26 cellular contexts compared by ENCODE assay signal in the genomic region with DNA sequence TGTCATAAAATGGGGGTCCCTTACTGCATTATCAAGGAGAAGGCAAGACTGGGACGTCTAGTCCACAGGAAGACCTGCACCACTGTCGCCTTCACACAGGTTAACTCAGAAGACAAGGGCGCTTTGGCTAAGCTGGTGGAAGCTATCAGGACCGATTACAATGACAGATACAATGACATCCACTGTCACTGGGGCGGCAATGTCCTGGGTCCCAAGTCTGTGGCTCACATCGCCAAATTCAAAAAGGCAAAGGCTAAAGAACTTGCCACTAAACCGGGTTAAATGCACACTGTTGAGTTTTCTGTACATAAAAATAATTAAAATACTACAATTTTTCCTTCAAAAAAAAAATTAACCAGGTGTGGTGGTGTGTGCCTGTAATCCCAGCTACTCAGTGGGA. TPM values are rescaled to one million over a fixed set of nuclear protein-coding genes. Genes with fewer than 3 reads are reported as not detected.
A peak's percentile ranks its signal among the peaks of the same experiment; 100 is the strongest.
DNase-seq lines count a peak whose midpoint lies in the region; ATAC-seq, FAIRE-seq and TF ChIP-seq lines count a peak whose summit lies in the region.
"Had no signal": no experiment of that assay in that cellular context is flagged by ENCODE, and none has a peak within 500 bp of the region (broad histone marks: within the 10 kb centered on the region; RNA-seq: fewer than 3 reads in every experiment).

No MANE protein-coding gene starts in this region.

- no peak overlapping the region for H3K4me3 ChIP-seq in K562
- no peak overlapping the region for H3K4me3 ChIP-seq in sigmoid colon
- H3K4me3 ChIP-seq in WERI-Rb-1 (ENCODE audit: low read depth, low read length): no peak overlapping the region
- H3K4me3 ChIP-seq: BLaER1, GM12878 had no signal

- H3K9me3 Mint-ChIP-seq in WTC11: no peaks in the 10 kb centered on the region
- H3K9me3 Mint-ChIP-seq: CD4-positive, alpha-beta memory T cell; CD4-positive, CD25-positive, alpha-beta regulatory T cell; CD8-positive, alpha-beta memory T cell had no signal

- no peaks in the 10 kb centered on the region for H3K36me3 Mint-ChIP-seq in WTC11
- H3K36me3 Mint-ChIP-seq: CD14-positive monocyte; CD4-positive, alpha-beta memory T cell; CD4-positive, CD25-positive, alpha-beta regulatory T cell; CD8-positive, alpha-beta memory T cell had no signal

- H3K27me3 ChIP-seq in K562 (ENCODE audit: control insufficient read depth in 2 of 2, insufficient read depth in 2 of 2, low read length in 2 of 2) (peaks cover 3 to 7% of the 10 kb centered on the region in 2 experiments; a peak in 2 of 5 replicates), sigmoid colon (no peaks in the 10 kb centered on the region), WERI-Rb-1 (ENCODE audit: insufficient read depth, low read depth, severe bottlenecking) (no peaks in the 10 kb centered on the region)
- H3K27me3 ChIP-seq: BLaER1 had no signal

- H3K4me1 Mint-ChIP-seq in WTC11: no peaks in the 10 kb centered on the region

- no peak overlapping the region for H2AFZ ChIP-seq in K562 (ENCODE audit: low read depth, low read length)

- no peaks in the 10 kb centered on the region for H4K20me1 ChIP-seq in K562 (replicated peaks; ENCODE audit: control insufficient read depth, insufficient read depth, low read length)

- FAIRE-seq in K562 (lab: Jason Lieb, UNC): no peak
- FAIRE-seq: A204.1, GM12878, GM12892, GM18507 had no signal

- TF ChIP-seq EP300 in K562 (IDR thresholded peaks at IDR 0.05; ENCODE audit: low read length) (no peak), sigmoid colon (IDR thresholded peaks at IDR 0.05) (no peak)

- no peak for ATAC-seq in WTC11
- no peak for ATAC-seq in K562
- ATAC-seq: GM12878 had no signal

- WGBS in K562 (ENCODE audit: insufficient coverage, low coverage, missing lambda C conversion rate): 19% methylated on average over 7 of the region's 7 CpGs
- WGBS in sigmoid colon, 2 donors: 94% methylated on average over 7 of the region's 7 CpGs

- H3K27ac ChIP-seq in K562 (ENCODE audit: extremely low read depth, low read depth, low read length) (no peak overlapping the region), sigmoid colon (no peak overlapping the region), WERI-Rb-1 (no peak overlapping the region)
- H3K27ac ChIP-seq: BLaER1 had no signal

- BruUV-seq in K562 (replicated peaks; lab: Mats Ljungman, UMichigan): no TSS peak

- H3K4me2 ChIP-seq in K562 (ENCODE audit: insufficient read depth, low read length): no peak overlapping the region
- H3K4me2 ChIP-seq: BLaER1 had no signal

- POLR2A ChIA-PET in WTC11 (lab: Charles Lee) (no interaction called here), K562 (lab: Yijun Ruan, JAX) (interaction anchor here (0.6 to 1.3 kb wide), 4 partner anchors 12 to 26 kb away, joined by 3 read pairs; no protein-coding TSS in a partner anchor)

- intact Hi-C loops in K562 (cut with micrococcal nuclease) (no loop called here), sigmoid colon (cut with DNase I) (no loop called here)

- no peak overlapping the region for H3K27ac Mint-ChIP-seq in WTC11
- H3K27ac Mint-ChIP-seq: CD14-positive monocyte; CD4-positive, CD25-positive, alpha-beta regulatory T cell; CD8-positive, alpha-beta memory T cell had no signal

- in situ Hi-C loops in K562 (cut with MboI): no loop called here

- no peaks in the 10 kb centered on the region for H3K9me3 ChIP-seq in K562 (replicated peaks; ENCODE audit: control insufficient read depth, insufficient read depth, low read depth, low read length)
- H3K9me3 ChIP-seq in sigmoid colon: no peaks in the 10 kb centered on the region
- H3K9me3 ChIP-seq in WERI-Rb-1 (ENCODE audit: severe bottlenecking): no peaks in the 10 kb centered on the region
- H3K9me3 ChIP-seq: BE2C had no signal

- H3K9ac ChIP-seq in K562 (ENCODE audit: insufficient read depth in 1 of 2, low read depth in 2 of 2, low read length in 2 of 2): no peak overlapping the region
- H3K9ac ChIP-seq: BLaER1 had no signal

- H3K4me3 Mint-ChIP-seq in WTC11: no peak overlapping the region
- H3K4me3 Mint-ChIP-seq: CD14-positive monocyte; CD4-positive, alpha-beta memory T cell; CD4-positive, CD25-positive, alpha-beta regulatory T cell; CD8-positive, alpha-beta memory T cell had no signal

- H3K27me3 Mint-ChIP-seq in WTC11 (ENCODE audit: low read depth): no peaks in the 10 kb centered on the region; the same call in 1 of the 2 replicates
- H3K27me3 Mint-ChIP-seq: CD4-positive, alpha-beta memory T cell; CD4-positive, CD25-positive, alpha-beta regulatory T cell; CD8-positive, alpha-beta memory T cell had no signal

- no peak for TF ChIP-seq RAD21 in K562 (CRISPR knock-in tag; conservative IDR thresholded peaks at IDR 0.05 in 1 of 2, IDR thresholded peaks at IDR 0.05 in 1 of 2)

- TF ChIP-seq POLR2A in K562 (conservative IDR thresholded peaks at IDR 0.05) (no peak), sigmoid colon (IDR thresholded peaks at IDR 0.05) (no peak)

- no peaks in the 10 kb centered on the region; a peak in 1 of 5 replicates for H3K4me1 ChIP-seq in K562 (replicated peaks in 1 of 2; ENCODE audit: control insufficient read depth in 2 of 2, insufficient read depth in 2 of 2, low read length in 2 of 2)
- no peaks in the 10 kb centered on the region for H3K4me1 ChIP-seq in sigmoid colon
- H3K4me1 ChIP-seq: BE2C had no signal

- no peaks in the 10 kb centered on the region for H3K36me3 ChIP-seq in K562 (ENCODE audit: control insufficient read depth, insufficient read depth, low read length)
- H3K36me3 ChIP-seq in sigmoid colon: no peaks in the 10 kb centered on the region
- no peaks in the 10 kb centered on the region for H3K36me3 ChIP-seq in WERI-Rb-1
- H3K36me3 ChIP-seq: BE2C had no signal

- no peaks in the 10 kb centered on the region for H3K79me2 ChIP-seq in K562 (ENCODE audit: control insufficient read depth, insufficient read depth, low read length)

- TF ChIP-seq CTCF in WTC11 (IDR thresholded peaks at IDR 0.05) (no peak), K562 (IDR thresholded peaks at IDR 0.05 in 2 of 3, conservative IDR thresholded peaks at IDR 0.05 in 1 of 3; ENCODE audit: insufficient read depth in 2 of 3, low read depth in 1 of 3, low read length in 3 of 3) (no peak), sigmoid colon (IDR thresholded peaks at IDR 0.05) (no peak), WERI-Rb-1 (IDR thresholded peaks at IDR 0.05; ENCODE audit: low read depth, low read length) (no peak)

- CTCF ChIA-PET in WTC11 (lab: Charles Lee) (no interaction called here), K562 (lab: Yijun Ruan, JAX; ENCODE audit: low intra/inter-chr PET ratio) (no interaction called here)

- no peak for DNase-seq in WTC11 (ENCODE audit: low spot score)
- no peak for DNase-seq in K562 (ENCODE audit: extremely low read depth in 1 of 4, low spot score in 3 of 4)
- peak; percentile 28 for DNase-seq in sigmoid colon
- no peak for DNase-seq in WERI-Rb-1
- DNase-seq in NCI-H2107 treated with DMSO at 0.1 percent for 48 hours (lab: John Stamatoyannopoulos, UW; ENCODE audit: unreplicated experiment): no peak
- DNase-seq: 8988T; ACHN; BE2C; C1 segment of cervical spinal cord; CD4-positive, alpha-beta memory T cell; CD4-positive, CD25-positive, alpha-beta regulatory T cell; CD8-positive, alpha-beta memory T cell; COR-L47; DMS 273 treated with DMSO at 0.1 percent for 48 hours; DMS153; DMS53; DMS79; DND-41; EL; GDM1 had no signal

- no peaks in the 10 kb centered on the region for H3K9me1 ChIP-seq in K562 (ENCODE audit: control insufficient read depth, insufficient read depth, low read length)

TF ChIP-seq in K562, 482 proteins besides CTCF, POLR2A, EP300 and RAD21 (continues in another document):
- TF ChIP-seq ZBTB17 (CRISPR knock-in tag; IDR thresholded peaks at IDR 0.05): no peak

RNA-seq across cellular contexts. Expression of gene RASSF5, which starts 22.1 kb away (rescaled TPM):
- 1.7 to 2.1 TPM (median 1.7 TPM) in 3 replicates for total RNA-seq in WTC11 (2021)
- 17.2 and 26.4 TPM in 2 replicates for total RNA-seq in K562 (2011; cell fraction: chromatin; rRNA removed; ENCODE audit: low replicate concordance)
- total RNA-seq in K562 (2011; cell fraction: nucleolus; rRNA removed): 14.7 and 19.2 TPM in 2 replicates
- 15.8 and 17.7 TPM in 2 replicates for total RNA-seq in K562 (2011; cell fraction: nucleoplasm; rRNA removed)
- 25.2 and 32.1 TPM in 2 replicates for total RNA-seq in K562 (2014; rRNA removed)
- total RNA-seq in K562 (2014; rRNA removed; fragmentation: Illumina TruSeq; extraction: Trizol): 20.3 and 21.7 TPM in 2 replicates
- total RNA-seq in K562 (2015; rRNA removed; fragmentation: Illumina TruSeq; extraction: Trizol): 26.7 and 28.5 TPM in 2 replicates
- 35.2 and 38.1 TPM in 2 replicates for total RNA-seq in K562 (2021)
- polyA plus RNA-seq in K562 (2011; rRNA removed): 20.8 and 42.4 TPM in 2 replicates
- 24.2 and 36.3 TPM in 2 replicates for polyA plus RNA-seq in K562 (2011; cell fraction: cytosol; rRNA removed)
- polyA plus RNA-seq in K562 (2011; cell fraction: nucleus; rRNA removed): 58.6 and 70.3 TPM in 2 replicates
- 33.6 and 70.4 TPM in 2 replicates for polyA plus RNA-seq in K562 (2012)
- polyA plus RNA-seq in K562 (2014; fragmentation: Illumina TruSeq; extraction: Trizol): 36.1 and 41.0 TPM in 2 replicates
- 1 to 10 TPM; 6.1 to 6.9 TPM for polyA plus RNA-seq in K562 (2014; fragmentation: Nextera tagmentation; extraction: Ambion mirVana)
- 27.4 and 27.9 TPM in 2 replicates for polyA plus RNA-seq in K562 (2014; rRNA removed)
- polyA minus RNA-seq in K562 (2011; rRNA and poly(A)+ RNA removed): 24.4 and 42.9 TPM in 2 replicates
- 19.2 and 30.5 TPM in 2 replicates for polyA minus RNA-seq in K562 (2011; cell fraction: cytosol; rRNA and poly(A)+ RNA removed)
- 23.4 and 57.9 TPM in 2 replicates for polyA minus RNA-seq in K562 (2011; cell fraction: nucleus; rRNA and poly(A)+ RNA removed)
- total RNA-seq in sigmoid colon: 1 to 10 TPM; 3.6 to 6.9 (median 4.8) TPM
- 10 to 100 TPM in 1 of 3 donors, 1 to 10 TPM in 2; 2.5 to 25.9 (median 4.2) TPM for polyA plus RNA-seq in sigmoid colon

RNA-seq across cellular contexts. Expression of gene IKBKE, which starts 59.1 kb away (rescaled TPM):
- total RNA-seq in WTC11 (2021): 7.8 to 8.1 TPM (median 8.0 TPM) in 3 replicates
- 4.6 and 15.1 TPM in 2 replicates for total RNA-seq in K562 (2011; cell fraction: chromatin; rRNA removed; ENCODE audit: low replicate concordance)
- 3.8 and 6.3 TPM in 2 replicates for total RNA-seq in K562 (2011; cell fraction: nucleolus; rRNA removed)
- 3.2 and 3.4 TPM in 2 replicates for total RNA-seq in K562 (2011; cell fraction: nucleoplasm; rRNA removed)
- total RNA-seq in K562 (2014; rRNA removed): 4.6 and 6.4 TPM in 2 replicates
- total RNA-seq in K562 (2014; rRNA removed; fragmentation: Illumina TruSeq; extraction: Trizol): 1.8 and 2.3 TPM in 2 replicates
- 5.0 and 5.4 TPM in 2 replicates for total RNA-seq in K562 (2015; rRNA removed; fragmentation: Illumina TruSeq; extraction: Trizol)
- 6.1 and 6.8 TPM in 2 replicates for total RNA-seq in K562 (2021)
- 4.2 and 4.6 TPM in 2 replicates for polyA plus RNA-seq in K562 (2011; rRNA removed)
- 2.8 and 6.8 TPM in 2 replicates for polyA plus RNA-seq in K562 (2011; cell fraction: cytosol; rRNA removed)
- 9.2 and 11.6 TPM in 2 replicates for polyA plus RNA-seq in K562 (2011; cell fraction: nucleus; rRNA removed)
- 6.6 and 7.4 TPM in 2 replicates for polyA plus RNA-seq in K562 (2012)
- polyA plus RNA-seq in K562 (2014; fragmentation: Illumina TruSeq; extraction: Trizol): 3.7 and 4.9 TPM in 2 replicates
- polyA plus RNA-seq in K562 (2014; fragmentation: Nextera tagmentation; extraction: Ambion mirVana): 1 to 10 TPM; 7.9 to 9.0 TPM
- polyA plus RNA-seq in K562 (2014; rRNA removed): 4.8 and 9.1 TPM in 2 replicates
- 3.5 and 4.0 TPM in 2 replicates for polyA minus RNA-seq in K562 (2011; rRNA and poly(A)+ RNA removed)
- polyA minus RNA-seq in K562 (2011; cell fraction: cytosol; rRNA and poly(A)+ RNA removed): 2.1 and 3.5 TPM in 2 replicates
- polyA minus RNA-seq in K562 (2011; cell fraction: nucleus; rRNA and poly(A)+ RNA removed): 6.9 and 10.1 TPM in 2 replicates
- total RNA-seq in sigmoid colon: 1 to 10 TPM; 1.6 to 3.2 (median 2.7) TPM
- polyA plus RNA-seq in sigmoid colon: 10 to 100 TPM in 1 of 3 donors, 1 to 10 TPM in 2; 7.2 to 23.2 (median 9.9) TPM
